ENCODE assay signal across 19 cellular contexts in genomic region chr16:87784812-87785211, GRCh38. TPM values are rescaled to one million over a fixed set of nuclear protein-coding genes. Genes with fewer than 3 reads are reported as not detected.
DNase-seq lines count a peak whose midpoint lies in the region; FAIRE-seq and TF ChIP-seq lines count a peak whose summit lies in the region.
"Had no signal": no experiment of that assay in that cellular context is flagged by ENCODE, and none has a peak within 500 bp of the region (broad histone marks: within the 10 kb centered on the region; RNA-seq: fewer than 3 reads in every experiment).

No MANE protein-coding gene starts in this region.

- H2AFZ ChIP-seq in H1 (ENCODE audit: low read length), result no peak overlapping the region

- no peaks in the 10 kb centered on the region for H4K20me1 ChIP-seq in H1 (replicated peaks in 1 of 2; ENCODE audit: control insufficient read depth in 1 of 2, insufficient read depth in 2 of 2, low read length in 2 of 2)

- no peak for TF ChIP-seq RAD21 in H1 (IDR thresholded peaks at IDR 0.05 in 1 of 2, conservative IDR thresholded peaks at IDR 0.05 in 1 of 2; ENCODE audit: low read depth in 2 of 2, low read length in 2 of 2)

- H3K23ac ChIP-seq in H1 (ENCODE audit: insufficient read length), result no peak overlapping the region

- H3K4me1 ChIP-seq in H1 (replicated peaks in 1 of 4; ENCODE audit: control insufficient read depth in 3 of 4, insufficient read depth in 4 of 4, low read length in 3 of 4) (no peaks in the 10 kb centered on the region), HAP-1 (no peaks in the 10 kb centered on the region)

- POLR2A ChIA-PET in H1 (lab: Charles Lee; ENCODE audit: partially characterized antibody) (interaction anchor here (0.6 to 9.3 kb wide), 7 partner anchors 17 to 85 kb away, joined by 3 to 140 read pairs (median 4); partner anchors contain the start of gene SLC7A5), GM10248 (lab: Yijun Ruan, JAX) (no interaction called here)

- H3K56ac ChIP-seq in H1 (replicated peaks; ENCODE audit: insufficient read length, low read depth, low read length), result no peak overlapping the region

- H2BK15ac ChIP-seq in H1 (ENCODE audit: low read length), result no peak overlapping the region

- no peak for TF ChIP-seq CTCF in AG10803 (conservative IDR thresholded peaks at IDR 0.05; ENCODE audit: low read length)
- TF ChIP-seq CTCF in H1 (IDR thresholded peaks at IDR 0.05; ENCODE audit: control extremely low read depth in 1 of 3, insufficient read depth in 1 of 3, low read depth in 1 of 3, low read length in 3 of 3), result no peak
- TF ChIP-seq CTCF in dorsolateral prefrontal cortex (IDR thresholded peaks at IDR 0.05 in 54 of 56, conservative IDR thresholded peaks at IDR 0.05 in 2 of 56; ENCODE audit: low read depth in 1 of 56, partially characterized antibody in 56 of 56), result no peak
- TF ChIP-seq CTCF in GM10248 (IDR thresholded peaks at IDR 0.05; ENCODE audit: control extremely low read depth, extremely low read depth, low read depth, missing control alignments), result no peak

- H2BK20ac ChIP-seq in H1 (ENCODE audit: low read length), result no peak overlapping the region

- H2BK12ac ChIP-seq in H1 (ENCODE audit: low read depth, low read length), result peak overlapping the region; percentile 4; the same call in 1 of the 2 replicates

- no peak overlapping the region for H2AK5ac ChIP-seq in H1 (ENCODE audit: low read depth, low read length)

- no peaks in the 10 kb centered on the region for H3K79me1 ChIP-seq in H1 (ENCODE audit: low read depth, low read length)

- H3K18ac ChIP-seq in H1 (ENCODE audit: extremely low read depth, low read length), result no peak overlapping the region

- no peak for TF ChIP-seq POLR2A in H1 (IDR thresholded peaks at IDR 0.05; ENCODE audit: control extremely low read depth in 1 of 2, low read depth in 2 of 2, low read length in 2 of 2)

- no peak overlapping the region for H4K5ac ChIP-seq in H1 (ENCODE audit: insufficient read length, low read depth, low read length)

- H3K9ac ChIP-seq in H1 (replicated peaks in 1 of 4; ENCODE audit: extremely low read depth in 1 of 4, low read depth in 3 of 4, low read length in 3 of 4), result no peak overlapping the region

- H3K4me3 ChIP-seq in AG10803 (ENCODE audit: low read length) (no peak overlapping the region), H1 (ENCODE audit: extremely low read depth in 1 of 4, insufficient read depth in 2 of 4, low read depth in 3 of 4, low read length in 4 of 4) (no peak overlapping the region), HAP-1 (no peak overlapping the region), dorsolateral prefrontal cortex (no peak overlapping the region)
- H3K4me3 ChIP-seq: ovary, stomach had no signal

- CTCF ChIA-PET in H1 (lab: Charles Lee; ENCODE audit: partially characterized antibody), result interaction anchor here (0.6 to 2.3 kb wide), 10 partner anchors 9 to 122 kb away, joined by 3 to 10 read pairs (median 3); no protein-coding TSS in a partner anchor
- CTCF ChIA-PET in GM10248 (lab: Yijun Ruan, JAX), result interaction anchor here (1.4 to 8.2 kb wide), 2 partner anchors 65 to 84 kb away, joined by 3 to 236 read pairs; partner anchors contain the start of gene SLC7A5

- no peaks in the 10 kb centered on the region for H3K9me3 ChIP-seq in H1 (ENCODE audit: insufficient read depth in 2 of 2, low read depth in 1 of 2, low read length in 1 of 2)
- H3K9me3 ChIP-seq in HAP-1, result no peaks in the 10 kb centered on the region
- H3K9me3 ChIP-seq: ovary, stomach had no signal

- H3K79me2 ChIP-seq in H1 (ENCODE audit: control insufficient read depth in 1 of 2, insufficient read depth in 2 of 2, low read length in 2 of 2), result no peaks in the 10 kb centered on the region

- DNase-seq in AG10803 (ENCODE audit: low read depth), result peak; percentile 55
- peak; percentile 36 for DNase-seq in HT-29 (ENCODE audit: low spot score)
- no peak for DNase-seq in H1 (ENCODE audit: low read depth in 1 of 2, low spot score in 2 of 2)
- peak; percentile 85 for DNase-seq in myocyte (ENCODE audit: low read depth)
- DNase-seq in HAP-1 (ENCODE audit: low spot score in 2 of 2), result no peak
- no peak for DNase-seq in dorsolateral prefrontal cortex
- no peak for DNase-seq in GF-D8 (lab: John Stamatoyannopoulos, UW)
- DNase-seq in GM10248 (ENCODE audit: extremely low spot score), result no peak
- DNase-seq: activated CD4-positive, alpha-beta memory T cell treated with anti-CD3 and anti-CD28 coated beads, Interleukin-2, amount 10 ng/mL, durations not matched to agents 7 days and 5 days; AML-193; amygdala; NCI-H1694; NCI-H524 treated with DMSO at 0.1 percent for 48 hours; ovary; PC-3; stimulated activated CD4-positive, alpha-beta T cell treated with anti-CD3 and anti-CD28 coated beads, Interleukin-12 subunit alpha, Interleukin-12 subunit beta, amount 100 ng/mL, for 4 hours; stomach had no signal

- peak overlapping the region; percentile 42 for H4K91ac ChIP-seq in H1 (replicated peaks; ENCODE audit: insufficient read length, low read length)

- no peak overlapping the region for H3K27ac ChIP-seq in H1 (ENCODE audit: low read depth, low read length)
- no peak overlapping the region for H3K27ac ChIP-seq in dorsolateral prefrontal cortex
- H3K27ac ChIP-seq: ovary had no signal

- no peak overlapping the region for H3K4me2 ChIP-seq in H1 (ENCODE audit: insufficient read depth in 1 of 2, low read depth in 2 of 2, low read length in 2 of 2)

- H3K4ac ChIP-seq in H1 (replicated peaks; ENCODE audit: insufficient read length, low read depth, low read length), result peak overlapping the region; percentile 53

- TF ChIP-seq EP300 in H1 (IDR thresholded peaks at IDR 0.05; ENCODE audit: borderline replicate concordance in 1 of 2, low read depth in 2 of 2, low read length in 2 of 2), result no peak

- 92% methylated on average over 10 of the region's 10 CpGs; no CpG with 5 or more reads in 1 of the 2 experiments for WGBS in H1 (ENCODE audit: extremely low coverage in 1 of 2, insufficient coverage in 1 of 2, insufficient read length in 1 of 2, insufficient replicate concordance in 2 of 2, low coverage in 1 of 2, low lambda C conversion rate in 2 of 2, missing lambda C conversion rate in 1 of 2), 2 experiments

- intact Hi-C loops in dorsolateral prefrontal cortex (cut with DNase I), result no loop called here

- H3K27me3 ChIP-seq in H1 (replicated peaks in 1 of 4; ENCODE audit: control insufficient read depth in 3 of 4, extremely low read depth in 1 of 4, insufficient read depth in 3 of 4, low read length in 3 of 4) (no peaks in the 10 kb centered on the region), HAP-1 (ENCODE audit: low read depth) (no peaks in the 10 kb centered on the region), dorsolateral prefrontal cortex (peaks cover 0 to 50% (median 0%) of the 10 kb centered on the region in 45 donors)
- H3K27me3 ChIP-seq: ovary, stomach had no signal

- in situ Hi-C loops in HAP-1 (cut with MboI; ENCODE audit: low sequenced_read_pairs), result no loop called here

- H2BK5ac ChIP-seq in H1 (ENCODE audit: low read depth, low read length), result no peak overlapping the region

- no peak overlapping the region for H3K14ac ChIP-seq in H1 (ENCODE audit: insufficient read length)

- H4K8ac ChIP-seq in H1 (ENCODE audit: extremely low read depth, insufficient read depth, low read length), result peak overlapping the region; percentile 51; the same call in 1 of the 2 replicates

- H3K36me3 ChIP-seq in H1 (ENCODE audit: control insufficient read depth in 2 of 4, insufficient read depth in 4 of 4, low read length in 3 of 4), result no peaks in the 10 kb centered on the region
- no peaks in the 10 kb centered on the region for H3K36me3 ChIP-seq in HAP-1 (replicated peaks)
- H3K36me3 ChIP-seq: ovary, stomach had no signal

- FAIRE-seq in H1 (lab: Jason Lieb, UNC), result no peak
- FAIRE-seq: islet of Langerhans, TTC549 had no signal

- no peaks in the 10 kb centered on the region for H3K23me2 ChIP-seq in H1 (ENCODE audit: low read depth, low read length)

- H2BK120ac ChIP-seq in H1 (replicated peaks; ENCODE audit: low read depth, low read length), result no peak overlapping the region

TF ChIP-seq in H1, 55 proteins besides CTCF, POLR2A, EP300 and RAD21:
- 0 out of 2 replicates have a peak, but pooled peaks have one; percentile 50 for TF ChIP-seq TEAD4 (IDR thresholded peaks at IDR 0.05; ENCODE audit: low read depth, low read length)
- TF ChIP-seq BACH1 (IDR thresholded peaks at IDR 0.05; ENCODE audit: low read length), result no peak
TF ChIP-seq in H1: peak in this region for 1.

RNA-seq across cellular contexts. Expression of gene KLHDC4, which starts 19.0 kb away (rescaled TPM):
- 64.8 and 73.6 TPM in 2 replicates for total RNA-seq in HT-29 (2014; rRNA removed; shearing (Covaris generic))
- 55.6 and 63.9 TPM in 2 replicates for total RNA-seq in H1 (2021; fragmentation: NEBNext Ultra II Directional; extraction: Animal tissue kit (Norgen Biotek cat#: 25700))
- 23.7 and 39.0 TPM in 2 replicates for polyA plus RNA-seq in H1 (2011; rRNA removed)
- 37.2 TPM for polyA plus RNA-seq in H1 (2011; cell fraction: cytosol; rRNA removed)
- 86.9 TPM for polyA plus RNA-seq in H1 (2011; cell fraction: nucleus; rRNA removed)
- polyA plus RNA-seq in H1 (2012, experiment 1 of 2), result 36.8 to 50.9 TPM (median 49.8 TPM) in 4 replicates
- 28.4 TPM for polyA plus RNA-seq in H1 (2012, experiment 2 of 2)
- 29.3 TPM for polyA plus RNA-seq in H1 (2013, experiment 1 of 2)
- polyA plus RNA-seq in H1 (2013, experiment 2 of 2), result 27.4 TPM
- polyA minus RNA-seq in H1 (2011; rRNA and poly(A)+ RNA removed), result 26.5 and 30.9 TPM in 2 replicates
- 18.6 TPM for polyA minus RNA-seq in H1 (2011; cell fraction: cytosol; rRNA and poly(A)+ RNA removed)
- 57.3 TPM for polyA minus RNA-seq in H1 (2011; cell fraction: nucleus; rRNA and poly(A)+ RNA removed)
- 24.4 and 27.1 TPM in 2 replicates for total RNA-seq in myocyte
- polyA plus RNA-seq in myocyte (2012), result 28.0 TPM
- 10 to 100 TPM; 22.5 to 62.8 (median 39.0) TPM for total RNA-seq in dorsolateral prefrontal cortex

Comparison
In these comparisons a context has a peak if more than half of its experiments do, and no peak if none do; other contexts are left out.
1. DNase-seq: peak in AG10803 (single experiment), HT-29 (single experiment) and myocyte (single experiment); none in H1 (0 of 2), HAP-1 (0 of 2), dorsolateral prefrontal cortex (0 of 10), GF-D8 (single experiment) and GM10248 (single experiment).